8 cellular contexts compared by ENCODE assay signal in the genomic region with DNA sequence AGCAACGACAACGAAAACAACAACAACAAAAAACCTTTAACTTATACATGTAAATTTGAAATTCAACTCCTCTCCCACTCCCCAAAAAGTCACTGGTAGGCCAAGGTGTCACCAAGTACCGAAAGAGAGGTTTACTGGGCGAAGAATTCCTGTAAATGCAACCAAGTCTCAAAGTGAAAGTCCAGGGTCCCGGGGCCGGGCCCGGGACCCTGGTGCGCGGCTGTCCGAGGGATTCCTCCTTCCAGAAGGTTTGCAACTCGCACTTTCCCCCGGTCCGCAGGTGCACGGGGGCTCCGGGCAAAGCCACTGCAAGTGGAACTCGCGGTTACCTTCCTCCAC. TPM values are rescaled to one million over a fixed set of nuclear protein-coding genes. Genes with fewer than 3 reads are reported as not detected.
A peak's percentile ranks its signal among the peaks of the same experiment; 100 is the strongest.
DNase-seq lines count a peak whose midpoint lies in the region; TF ChIP-seq lines count a peak whose summit lies in the region.

No MANE protein-coding gene starts in this region.

- peak overlapping the region; percentile 84 for H3K4me3 Mint-ChIP-seq in activated naive CD4-positive, alpha-beta T cell treated with anti-CD3 and anti-CD28 coated beads for 36 hours

- intact Hi-C loops in activated naive CD4-positive, alpha-beta T cell treated with anti-CD3 and anti-CD28 coated beads for 36 hours (cut with micrococcal nuclease): loop anchor here (2.0 to 10.0 kb wide), 3 partner anchors 599 to 1351 kb away; partner anchors contain the start of gene MBNL2
- intact Hi-C loops in ascending aorta (cut with DNase I) (loop anchor here (5.0 to 10.0 kb wide), 5 partner anchors 124 to 1141 kb away; partner anchors contain the start of gene RAP2A), lower leg skin (cut with DNase I; ENCODE audit: low total_unique reads) (no loop called here), transverse colon (cut with DNase I; ENCODE audit: low total_unique reads) (loop anchor here (5.0 kb wide), 1 partner anchor 79 kb away; no protein-coding TSS in a partner anchor)

- TF ChIP-seq CTCF in ascending aorta (IDR thresholded peaks at IDR 0.05) (no peak), lower leg skin (IDR thresholded peaks at IDR 0.05) (no peak), transverse colon (IDR thresholded peaks at IDR 0.05) (no peak), GM13976 (IDR thresholded peaks at IDR 0.05; ENCODE audit: borderline replicate concordance, control extremely low read depth, extremely low read depth, insufficient read depth, missing control alignments) (no peak)

- no peaks in the 10 kb centered on the region for H3K9me3 ChIP-seq in ascending aorta
- no peaks in the 10 kb centered on the region for H3K9me3 ChIP-seq in transverse colon

- H3K27ac ChIP-seq in ascending aorta: peak overlapping the region; percentile 92 to 96
- H3K27ac ChIP-seq in transverse colon: peak overlapping the region; percentile 97 to 100 (median 100)

- WGBS in lower leg skin, 2 donors: 0 to 1% methylated on average over 17 of the region's 17 CpGs
- WGBS in transverse colon (ENCODE audit: low coverage in 1 of 2), 2 donors: 0 to 1% methylated on average over 10 to 17 of the region's 17 CpGs

- peak overlapping the region; percentile 88 for H3K27ac Mint-ChIP-seq in activated naive CD4-positive, alpha-beta T cell treated with anti-CD3 and anti-CD28 coated beads for 36 hours

- H3K27me3 ChIP-seq in ascending aorta: no peaks in the 10 kb centered on the region
- H3K27me3 ChIP-seq in transverse colon: no peaks in the 10 kb centered on the region

- in situ Hi-C loops in transverse colon (cut with MboI; ENCODE audit: low pct_ligation_motif_present in 1 of 4, low pct_unique_long_range_greater_than_20kb in 1 of 4, low sequenced_read_pairs in 3 of 4) (loop anchor here in 1 of 4 donors (10.0 kb wide), 1 partner anchor 81 kb away; no protein-coding TSS in a partner anchor), GM13976 (cut with MboI; ENCODE audit: low sequenced_read_pairs, unreplicated experiment) (no loop called here)

- peaks cover 0 to 25% of the 10 kb centered on the region in 2 donors for H3K4me1 ChIP-seq in ascending aorta
- peaks cover 26 to 57% (median 53%) of the 10 kb centered on the region in 4 donors for H3K4me1 ChIP-seq in transverse colon

- TF ChIP-seq EP300 in transverse colon (IDR thresholded peaks at IDR 0.05; ENCODE audit: low read depth): no peak

- H3K9me3 Mint-ChIP-seq in activated naive CD4-positive, alpha-beta T cell treated with anti-CD3 and anti-CD28 coated beads for 36 hours: no peaks in the 10 kb centered on the region

- H3K36me3 ChIP-seq in ascending aorta: no peaks in the 10 kb centered on the region
- no peaks in the 10 kb centered on the region for H3K36me3 ChIP-seq in transverse colon

- H3K27me3 Mint-ChIP-seq in activated naive CD4-positive, alpha-beta T cell treated with anti-CD3 and anti-CD28 coated beads for 36 hours (ENCODE audit: low read depth): no peaks in the 10 kb centered on the region

- peaks cover 43% of the 10 kb centered on the region for H3K4me1 Mint-ChIP-seq in activated naive CD4-positive, alpha-beta T cell treated with anti-CD3 and anti-CD28 coated beads for 36 hours (ENCODE audit: low read depth)

- CTCF ChIA-PET in activated naive CD4-positive, alpha-beta T cell treated with anti-CD3 and anti-CD28 coated beads for 36 hours (lab: Charles Lee): interaction anchor here (0.6 kb wide), 1 partner anchor 100 kb away, joined by 3 read pairs; no protein-coding TSS in a partner anchor

- no peak for DNase-seq in activated naive CD4-positive, alpha-beta T cell treated with anti-CD3 and anti-CD28 coated beads for 36 hours
- DNase-seq in activated naive CD4-positive, alpha-beta T cell treated with Interleukin-2 at 50 U/mL for 16 hours: no peak
- DNase-seq in ascending aorta (ENCODE audit: low spot score in 2 of 2) (no peak), lower leg skin (ENCODE audit: low spot score in 2 of 2) (no peak), transverse colon (no peak), NCI-H1436 treated with DMSO at 0.1 percent for 48 hours (lab: John Stamatoyannopoulos, UW) (no peak), GM13976 (ENCODE audit: low spot score) (no peak), NCI-H1105 treated with DMSO at 0.1 percent for 48 hours (lab: John Stamatoyannopoulos, UW) (no peak)

- H3K4me3 ChIP-seq in ascending aorta (peak overlapping the region; percentile 87 to 89), lower leg skin (ENCODE audit: low read depth, poor library complexity, severe bottlenecking) (peak overlapping the region; percentile 96), transverse colon (peak overlapping the region; percentile 82 to 96 (median 82))

- no peak for TF ChIP-seq POLR2A in lower leg skin (IDR thresholded peaks at IDR 0.05)
- TF ChIP-seq POLR2A in transverse colon (IDR thresholded peaks at IDR 0.05): no peak

- H3K36me3 Mint-ChIP-seq in activated naive CD4-positive, alpha-beta T cell treated with anti-CD3 and anti-CD28 coated beads for 36 hours (ENCODE audit: low read depth): peaks cover 5% of the 10 kb centered on the region

RNA-seq across cellular contexts. Expression of gene STK24, which starts 1.1 kb away (rescaled TPM):
- 10 to 100 TPM; 95.5 to 96.7 TPM for total RNA-seq in activated naive CD4-positive, alpha-beta T cell treated with anti-CD3 and anti-CD28 coated beads for 36 hours
- total RNA-seq in ascending aorta (35.4 TPM), lower leg skin (100 to 1,000 TPM; 212 to 281 (median 266) TPM), transverse colon (100 to 1,000 TPM in 3 of 4 donors, 10 to 100 TPM in 1; 87.2 to 152 (median 131) TPM)
